Comparison of ENCODE assay signal across 17 cellular contexts in the genomic region with DNA sequence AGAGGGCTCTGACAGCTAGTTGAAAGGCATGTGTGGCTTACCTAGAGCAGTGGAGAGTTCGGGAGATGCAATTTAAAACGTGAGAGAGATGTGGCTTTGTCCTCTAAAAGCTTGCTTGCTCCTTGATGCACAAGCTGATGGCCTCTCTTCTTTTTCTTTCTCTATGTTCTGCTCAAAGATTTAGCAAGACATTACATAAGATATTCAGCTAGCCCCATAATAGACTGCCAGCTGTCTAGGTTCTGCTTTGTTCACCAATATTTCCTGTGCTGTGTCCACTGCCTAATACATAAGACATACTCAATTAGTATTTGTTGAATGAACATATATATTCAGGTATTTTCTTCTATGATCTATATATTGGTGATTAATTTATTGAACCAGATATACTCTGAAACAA. TPM values are rescaled to one million over a fixed set of nuclear protein-coding genes. Genes with fewer than 3 reads are reported as not detected.
A peak's percentile ranks its signal among the peaks of the same experiment; 100 is the strongest.
DNase-seq lines count a peak whose midpoint lies in the region; ATAC-seq and TF ChIP-seq lines count a peak whose summit lies in the region.
"Had no signal": no experiment of that assay in that cellular context is flagged by ENCODE, and none has a peak within 500 bp of the region (broad histone marks: within the 10 kb centered on the region; RNA-seq: fewer than 3 reads in every experiment).

No MANE protein-coding gene starts in this region.

- peaks cover 71% of the 10 kb centered on the region for H3K79me2 ChIP-seq in HCT116 (ENCODE audit: insufficient read depth, low read length)
- H3K79me2 ChIP-seq in smooth muscle cell (ENCODE audit: low read depth) = peaks cover 94% of the 10 kb centered on the region

- H3K9me3 ChIP-seq in HCT116 (ENCODE audit: control insufficient read depth in 1 of 2, insufficient read depth in 1 of 2, low read depth in 1 of 2, low read length in 2 of 2) = no peaks in the 10 kb centered on the region
- H3K9me3 ChIP-seq in smooth muscle cell (replicated peaks; ENCODE audit: low read depth) = no peaks in the 10 kb centered on the region

- RAD21 ChIA-PET in HCT116 (lab: Charles Lee; ENCODE audit: low non-redundant PET in 1 of 2, low total read pairs in 2 of 2, uncharacterized antibody in 2 of 2, unreplicated experiment in 2 of 2) = no interaction called here

- ATAC-seq in HCT116 (no peak; the same call in none of the 2 replicates), left lobe of liver (peak; percentile 33), left colon (no peak), HG03095 (IDR thresholded peaks at IDR 0.05; ENCODE audit: unreplicated experiment) (no peak)

- H3K4me3 ChIP-seq in HCT116 (replicated peaks in 1 of 2; ENCODE audit: low read depth in 1 of 2, low read length in 2 of 2) = no peak overlapping the region
- no peak overlapping the region for H3K4me3 ChIP-seq in smooth muscle cell

- no TSS peak for BruUV-seq in HCT116 (replicated peaks; lab: Mats Ljungman, UMichigan)

- H3K27me3 ChIP-seq in HCT116 (ENCODE audit: insufficient read depth, low read length) = no peaks in the 10 kb centered on the region
- H3K27me3 ChIP-seq in smooth muscle cell (ENCODE audit: low read depth) = no peaks in the 10 kb centered on the region

- no peak for TF ChIP-seq POLR2A in HCT116 (IDR thresholded peaks at IDR 0.05; ENCODE audit: borderline replicate concordance, extremely low read depth, insufficient read depth, insufficient read length)

- H3K27ac ChIP-seq in HCT116 (ENCODE audit: low read depth, low read length) (peak overlapping the region; percentile 52; the same call in 1 of the 2 replicates), smooth muscle cell (ENCODE audit: low read depth) (peak overlapping the region; percentile 65)

- H2AFZ ChIP-seq in HCT116 (ENCODE audit: low read depth, low read length, poor library complexity, severe bottlenecking) (no peak overlapping the region), smooth muscle cell (ENCODE audit: low read depth) (no peak overlapping the region)

- POLR2A ChIA-PET in HCT116 (lab: Charles Lee) = no interaction called here

- H3K9ac ChIP-seq in HCT116 (ENCODE audit: low read length) (no peak overlapping the region), smooth muscle cell (ENCODE audit: low read depth) (no peak overlapping the region)

- H3K27ac Mint-ChIP-seq in brain = peak overlapping the region in 4 of 5 experiments; percentile 54 to 92 (median 76)

- H4K20me1 ChIP-seq in HCT116 (ENCODE audit: insufficient read depth) (no peaks in the 10 kb centered on the region), smooth muscle cell (ENCODE audit: low read depth) (peaks cover 81% of the 10 kb centered on the region)

- WGBS in smooth muscle cell (ENCODE audit: low lambda C conversion rate) = 84% methylated on average over 2 of the region's 2 CpGs

- no peak for TF ChIP-seq CTCF in HCT116 (IDR thresholded peaks at IDR 0.05 in 2 of 3, conservative IDR thresholded peaks at IDR 0.05 in 1 of 3; ENCODE audit: borderline replicate concordance in 1 of 3, insufficient read depth in 1 of 3, low read depth in 2 of 3, low read length in 2 of 3)
- no peak for TF ChIP-seq CTCF in brain (conservative IDR thresholded peaks at IDR 0.05)
- TF ChIP-seq CTCF in smooth muscle cell (IDR thresholded peaks at IDR 0.05; ENCODE audit: borderline replicate concordance, insufficient read depth, poor library complexity, severe bottlenecking) = no peak

- no peak for TF ChIP-seq RAD21 in HCT116 (IDR thresholded peaks at IDR 0.05; ENCODE audit: low read depth)

- H3K27me3 Mint-ChIP-seq in brain = no peaks in the 10 kb centered on the region

- no peak overlapping the region; the same call in 1 of the 2 replicates for H3K4me2 ChIP-seq in HCT116 (ENCODE audit: low read length)
- H3K4me2 ChIP-seq in smooth muscle cell = no peak overlapping the region

- H3K36me3 Mint-ChIP-seq in brain = peaks cover 45% of the 10 kb centered on the region

- no peaks in the 10 kb centered on the region for H3K9me2 ChIP-seq in HCT116 (ENCODE audit: insufficient read depth)

- H3F3A ChIP-seq in smooth muscle cell (ENCODE audit: low read depth) = peaks cover 23% of the 10 kb centered on the region

- CTCF ChIA-PET in HCT116 (lab: Charles Lee) = no interaction called here

- H3K4me1 Mint-ChIP-seq in brain = peaks cover 56% of the 10 kb centered on the region

- DNase-seq in HCT116 (ENCODE audit: low read depth, low spot score) = no peak
- no peak for DNase-seq in left lobe of liver (ENCODE audit: low spot score)
- no peak for DNase-seq in smooth muscle cell (lab: John Stamatoyannopoulos, UW; ENCODE audit: unreplicated experiment)
- DNase-seq in activated CD4-positive, CD25-positive, alpha-beta regulatory T cell (lab: John Stamatoyannopoulos, UW) = no peak
- no peak for DNase-seq in left colon
- DNase-seq in T-helper 2 cell = no peak
- DNase-seq: activated CD4-positive, alpha-beta T cell treated with anti-CD3 and anti-CD28 coated beads for 48 hours; amniotic stem cell; effector memory CD4-positive, alpha-beta T cell; Kasumi-1; NCI-H1092 treated with DMSO at 0.1 percent for 48 hours; NCI-H2029 treated with DMSO at 0.1 percent for 48 hours; NK-92 treated with Interleukin-12 subunit alpha and Interleukin-12 subunit beta, amount 100 ng/mL, for 24 hours; RPMI8226; trophoblast cell had no signal

- peak overlapping the region in 1 of 5 experiments; percentile 46 for H3K4me3 Mint-ChIP-seq in brain

- H3K36me3 ChIP-seq in HCT116 (ENCODE audit: control insufficient read depth in 1 of 2, insufficient read depth in 2 of 2, low read length in 2 of 2) = no peaks in the 10 kb centered on the region
- H3K36me3 ChIP-seq in smooth muscle cell (ENCODE audit: low read depth) = no peaks in the 10 kb centered on the region

- intact Hi-C loops in HCT116 (cut with micrococcal nuclease) = no loop called here
- intact Hi-C loops in left colon (cut with DNase I, micrococcal nuclease) = no loop called here

- H3K4me1 ChIP-seq in HCT116 (ENCODE audit: control insufficient read depth in 1 of 2, insufficient read depth in 2 of 2, low read length in 2 of 2) (peaks cover 30 to 48% of the 10 kb centered on the region in 2 experiments), smooth muscle cell (ENCODE audit: low read depth) (peaks cover 30% of the 10 kb centered on the region)

- H3K9me3 Mint-ChIP-seq in brain = peaks cover 0 to 9% (median 3%) of the 10 kb centered on the region in 5 experiments

TF ChIP-seq in HCT116, 20 proteins besides CTCF, POLR2A, EP300 and RAD21:
- TF ChIP-seq ZNF274 (IDR thresholded peaks at IDR 0.05; ENCODE audit: low read depth, low read length) (no peak), CBX3 (IDR thresholded peaks at IDR 0.05; ENCODE audit: low read depth) (no peak), EGR1 (IDR thresholded peaks at IDR 0.05; ENCODE audit: low read depth) (no peak), ZFX (IDR thresholded peaks at IDR 0.05) (no peak), TCF7L2 (IDR thresholded peaks at IDR 0.05; ENCODE audit: borderline replicate concordance, extremely low read depth, insufficient read depth, insufficient read length) (no peak), SP1 (IDR thresholded peaks at IDR 0.05; ENCODE audit: low read depth) (no peak), POLR2AphosphoS5 (IDR thresholded peaks at IDR 0.05; ENCODE audit: low read depth, low read length) (no peak), FOSL1 (IDR thresholded peaks at IDR 0.05; ENCODE audit: low read depth) (no peak), ELF1 (IDR thresholded peaks at IDR 0.05; ENCODE audit: borderline replicate concordance, low read depth) (no peak), SIN3A (IDR thresholded peaks at IDR 0.05; ENCODE audit: low read depth) (no peak), EZH2 (IDR thresholded peaks at IDR 0.05) (no peak), CEBPB (IDR thresholded peaks at IDR 0.05; ENCODE audit: low read depth) (no peak), YY1 (IDR thresholded peaks at IDR 0.05; ENCODE audit: extremely low read depth, insufficient replicate concordance, low read depth, low read length) (no peak), EZH2phosphoT487 (IDR thresholded peaks at IDR 0.05; ENCODE audit: borderline replicate concordance) (no peak), SRF (IDR thresholded peaks at IDR 0.05; ENCODE audit: low read depth) (no peak), JUND (IDR thresholded peaks at IDR 0.05) (no peak)
- TF ChIP-seq, protein P1, sequence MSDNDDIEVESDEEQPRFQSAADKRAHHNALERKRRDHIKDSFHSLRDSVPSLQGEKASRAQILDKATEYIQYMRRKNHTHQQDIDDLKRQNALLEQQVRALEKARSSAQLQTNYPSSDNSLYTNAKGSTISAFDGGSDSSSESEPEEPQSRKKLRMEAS (IDR thresholded peaks at IDR 0.05) = no peak
- TF ChIP-seq, protein P2, sequence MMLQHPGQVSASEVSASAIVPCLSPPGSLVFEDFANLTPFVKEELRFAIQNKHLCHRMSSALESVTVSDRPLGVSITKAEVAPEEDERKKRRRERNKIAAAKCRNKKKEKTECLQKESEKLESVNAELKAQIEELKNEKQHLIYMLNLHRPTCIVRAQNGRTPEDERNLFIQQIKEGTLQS (IDR thresholded peaks at IDR 0.05) = no peak
- TF ChIP-seq, protein P3, sequence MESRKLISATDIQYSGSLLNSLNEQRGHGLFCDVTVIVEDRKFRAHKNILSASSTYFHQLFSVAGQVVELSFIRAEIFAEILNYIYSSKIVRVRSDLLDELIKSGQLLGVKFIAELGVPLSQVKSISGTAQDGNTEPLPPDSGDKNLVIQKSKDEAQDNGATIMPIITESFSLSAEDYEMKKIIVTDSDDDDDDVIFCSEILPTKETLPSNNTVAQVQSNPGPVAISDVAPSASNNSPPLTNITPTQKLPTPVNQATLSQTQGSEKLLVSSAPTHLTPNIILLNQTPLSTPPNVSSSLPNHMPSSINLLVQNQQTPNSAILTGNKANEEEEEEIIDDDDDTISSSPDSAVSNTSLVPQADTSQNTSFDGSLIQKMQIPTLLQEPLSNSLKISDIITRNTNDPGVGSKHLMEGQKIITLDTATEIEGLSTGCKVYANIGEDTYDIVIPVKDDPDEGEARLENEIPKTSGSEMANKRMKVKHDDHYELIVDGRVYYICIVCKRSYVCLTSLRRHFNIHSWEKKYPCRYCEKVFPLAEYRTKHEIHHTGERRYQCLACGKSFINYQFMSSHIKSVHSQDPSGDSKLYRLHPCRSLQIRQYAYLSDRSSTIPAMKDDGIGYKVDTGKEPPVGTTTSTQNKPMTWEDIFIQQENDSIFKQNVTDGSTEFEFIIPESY (IDR thresholded peaks at IDR 0.05; ENCODE audit: extremely low read depth, insufficient replicate concordance, low read length) = no peak

RNA-seq across cellular contexts. Expression of a gene that starts 31.1 kb away (rescaled TPM):
- 87.1 TPM for total RNA-seq in HCT116 (2021; ENCODE audit: unreplicated experiment)
- polyA plus RNA-seq in HCT116 (2012) = 48.4 and 65.7 TPM in 2 replicates
- 46.2 TPM for polyA plus RNA-seq in brain (ENCODE audit: insufficient read depth, low read depth, low replicate concordance)
- 66.8 TPM for total RNA-seq in left lobe of liver
- total RNA-seq in smooth muscle cell = 314 and 356 TPM in 2 replicates
- 394 and 432 TPM in 2 replicates for polyA plus RNA-seq in smooth muscle cell
- total RNA-seq in left colon = 100 to 1,000 TPM; 157 to 240 TPM
